ENCODE assay signal across 2 cellular contexts in genomic region chr6:144619983-144620382, GRCh38.
TF ChIP-seq lines count a peak whose summit lies in the region.

No MANE protein-coding gene starts in this region.

TF ChIP-seq in IMR-90, 13 proteins besides CTCF, POLR2A, EP300 and RAD21 (continued from another document):
- TF ChIP-seq MAFK (IDR thresholded peaks at IDR 0.05; ENCODE audit: low read depth, low read length) = no peak
- TF ChIP-seq FOS (IDR thresholded peaks at IDR 0.05; ENCODE audit: low read depth, low read length) = no peak

TF ChIP-seq in WTC11, 78 proteins besides CTCF, POLR2A, EP300 and RAD21 (continued from another document):
- TF ChIP-seq E2F4 (CRISPR knock-in tag; IDR thresholded peaks at IDR 0.05; ENCODE audit: borderline replicate concordance, low read depth) (no peak), CDX4 (CRISPR knock-in tag; IDR thresholded peaks at IDR 0.05; ENCODE audit: borderline replicate concordance) (no peak), ZNF263 (CRISPR knock-in tag; IDR thresholded peaks at IDR 0.05; ENCODE audit: low read depth) (no peak), ZNF121 (CRISPR knock-in tag; IDR thresholded peaks at IDR 0.05) (no peak), AFF4 (CRISPR knock-in tag; IDR thresholded peaks at IDR 0.05; ENCODE audit: borderline replicate concordance) (no peak), NR3C1 (CRISPR knock-in tag; conservative IDR thresholded peaks at IDR 0.05; ENCODE audit: low read depth) (no peak), HMGA2 (CRISPR knock-in tag; IDR thresholded peaks at IDR 0.05) (no peak), TEAD1 (CRISPR knock-in tag; IDR thresholded peaks at IDR 0.05) (no peak), IRF2 (CRISPR knock-in tag; IDR thresholded peaks at IDR 0.05; ENCODE audit: borderline replicate concordance, low read depth) (no peak), AR (CRISPR knock-in tag; IDR thresholded peaks at IDR 0.05) (no peak)
- TF ChIP-seq, protein P1, sequence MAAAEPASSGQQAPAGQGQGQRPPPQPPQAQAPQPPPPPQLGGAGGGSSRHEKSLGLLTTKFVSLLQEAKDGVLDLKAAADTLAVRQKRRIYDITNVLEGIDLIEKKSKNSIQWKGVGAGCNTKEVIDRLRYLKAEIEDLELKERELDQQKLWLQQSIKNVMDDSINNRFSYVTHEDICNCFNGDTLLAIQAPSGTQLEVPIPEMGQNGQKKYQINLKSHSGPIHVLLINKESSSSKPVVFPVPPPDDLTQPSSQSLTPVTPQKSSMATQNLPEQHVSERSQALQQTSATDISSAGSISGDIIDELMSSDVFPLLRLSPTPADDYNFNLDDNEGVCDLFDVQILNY (CRISPR knock-in tag; IDR thresholded peaks at IDR 0.05) = no peak
- TF ChIP-seq, protein P2, sequence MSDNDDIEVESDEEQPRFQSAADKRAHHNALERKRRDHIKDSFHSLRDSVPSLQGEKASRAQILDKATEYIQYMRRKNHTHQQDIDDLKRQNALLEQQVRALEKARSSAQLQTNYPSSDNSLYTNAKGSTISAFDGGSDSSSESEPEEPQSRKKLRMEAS (CRISPR knock-in tag; IDR thresholded peaks at IDR 0.05) = no peak
- TF ChIP-seq, protein P3, sequence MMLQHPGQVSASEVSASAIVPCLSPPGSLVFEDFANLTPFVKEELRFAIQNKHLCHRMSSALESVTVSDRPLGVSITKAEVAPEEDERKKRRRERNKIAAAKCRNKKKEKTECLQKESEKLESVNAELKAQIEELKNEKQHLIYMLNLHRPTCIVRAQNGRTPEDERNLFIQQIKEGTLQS (CRISPR knock-in tag; conservative IDR thresholded peaks at IDR 0.05) = no peak
TF ChIP-seq in WTC11: peak in this region for 0.
